Comparison of ENCODE assay signal across 8 cellular contexts in genomic region chr14:24187538-24187915, GRCh38. TPM values are rescaled to one million over a fixed set of nuclear protein-coding genes. Genes with fewer than 3 reads are reported as not detected.
DNase-seq lines count a peak whose midpoint lies in the region; ATAC-seq lines count a peak whose summit lies in the region.

No MANE protein-coding gene starts in this region.

- H3K36me3 ChIP-seq in iPS-18a (ENCODE audit: control insufficient read depth, low read depth, low read length), result peaks cover 58% of the 10 kb centered on the region
- peaks cover 37 to 51% of the 10 kb centered on the region in 2 donors for H3K36me3 ChIP-seq in stomach smooth muscle (ENCODE audit: control insufficient read depth in 2 of 2, insufficient read depth in 2 of 2, low read length in 2 of 2)

- H3K27ac Mint-ChIP-seq in activated T-cell treated with anti-CD3 and anti-CD28 coated beads, Interleukin-2, amount 50 U/mL, for 72 hours, result no peak overlapping the region
- peak overlapping the region; percentile 87 for H3K27ac Mint-ChIP-seq in activated CD8-positive, alpha-beta T cell treated with anti-CD3 and anti-CD28 coated beads, Interleukin-2, amount 10 ng/mL, durations not matched to agents 7 days and 5 days

- POLR2A ChIA-PET in activated CD8-positive, alpha-beta T cell treated with anti-CD3 and anti-CD28 coated beads, Interleukin-2, amount 10 ng/mL, durations not matched to agents 7 days and 5 days (lab: Charles Lee), result interaction anchor here (0.9 to 4.9 kb wide), 8 partner anchors 8 to 52 kb away, joined by 3 to 85 read pairs (median 14); partner anchors contain the start of genes CHMP4A, IRF9, MDP1 and PSME1

- H3K9me3 Mint-ChIP-seq in activated T-cell treated with anti-CD3 and anti-CD28 coated beads, Interleukin-2, amount 50 U/mL, for 72 hours, result no peaks in the 10 kb centered on the region
- H3K9me3 Mint-ChIP-seq in activated CD8-positive, alpha-beta T cell treated with anti-CD3 and anti-CD28 coated beads, Interleukin-2, amount 10 ng/mL, durations not matched to agents 7 days and 5 days (ENCODE audit: insufficient read depth), result no peaks in the 10 kb centered on the region

- no peaks in the 10 kb centered on the region for H3K9me3 ChIP-seq in iPS-18a (ENCODE audit: control insufficient read depth, low read depth, low read length)
- no peaks in the 10 kb centered on the region for H3K9me3 ChIP-seq in stomach smooth muscle (ENCODE audit: control insufficient read depth in 2 of 2, low read length in 2 of 2)

- ATAC-seq in activated T-cell treated with anti-CD3 and anti-CD28 coated beads, Interleukin-2, amount 50 U/mL, for 72 hours (replicated peaks in 1 of 2), result no peak
- ATAC-seq in activated CD8-positive, alpha-beta T cell treated with anti-CD3 and anti-CD28 coated beads, Interleukin-2, amount 10 ng/mL, durations not matched to agents 7 days and 5 days, result no peak

- H3K36me3 Mint-ChIP-seq in activated T-cell treated with anti-CD3 and anti-CD28 coated beads, Interleukin-2, amount 50 U/mL, for 72 hours (ENCODE audit: insufficient read depth in 2 of 2), result peaks cover 0 to 3% of the 10 kb centered on the region in 2 donors
- H3K36me3 Mint-ChIP-seq in activated CD8-positive, alpha-beta T cell treated with anti-CD3 and anti-CD28 coated beads, Interleukin-2, amount 10 ng/mL, durations not matched to agents 7 days and 5 days (ENCODE audit: low read depth), result peaks cover 43% of the 10 kb centered on the region

- peak overlapping the region; percentile 91 to 93 for H3K4me3 Mint-ChIP-seq in activated T-cell treated with anti-CD3 and anti-CD28 coated beads, Interleukin-2, amount 50 U/mL, for 72 hours
- H3K4me3 Mint-ChIP-seq in activated CD8-positive, alpha-beta T cell treated with anti-CD3 and anti-CD28 coated beads, Interleukin-2, amount 10 ng/mL, durations not matched to agents 7 days and 5 days, result peak overlapping the region; percentile 92

- H3K27me3 ChIP-seq in iPS-18a (ENCODE audit: control insufficient read depth, insufficient read depth, low read length), result no peaks in the 10 kb centered on the region
- H3K27me3 ChIP-seq in stomach smooth muscle (ENCODE audit: control insufficient read depth in 1 of 2, insufficient read depth in 2 of 2, low read length in 2 of 2), result no peaks in the 10 kb centered on the region

- H3K27me3 Mint-ChIP-seq in activated T-cell treated with anti-CD3 and anti-CD28 coated beads, Interleukin-2, amount 50 U/mL, for 72 hours (ENCODE audit: low read depth), result no peaks in the 10 kb centered on the region
- H3K27me3 Mint-ChIP-seq in activated CD8-positive, alpha-beta T cell treated with anti-CD3 and anti-CD28 coated beads, Interleukin-2, amount 10 ng/mL, durations not matched to agents 7 days and 5 days (ENCODE audit: low read depth), result no peaks in the 10 kb centered on the region

- H3K4me3 ChIP-seq in iPS-18a (ENCODE audit: low read length) (peak overlapping the region; percentile 87), stomach smooth muscle (ENCODE audit: low read length in 2 of 2) (peak overlapping the region; percentile 54 to 82)

- no peak overlapping the region for H3K9ac ChIP-seq in iPS-18a (ENCODE audit: low read length)
- H3K9ac ChIP-seq in stomach smooth muscle (ENCODE audit: low read length in 2 of 2), result peak overlapping the region; percentile 61 to 80

- no peak overlapping the region for H3K27ac ChIP-seq in iPS-18a (ENCODE audit: low read length)
- H3K27ac ChIP-seq in stomach smooth muscle (ENCODE audit: low read length), result peak overlapping the region; percentile 66

- no peak for DNase-seq in activated T-cell treated with anti-CD3 and anti-CD28 coated beads, Interleukin-2, amount 50 U/mL, for 72 hours
- no peak for DNase-seq in activated T-cell treated with anti-CD3 and anti-CD28 coated beads, Interleukin-2, amount 50 U/mL, for 1 hour
- DNase-seq in activated CD8-positive, alpha-beta T cell treated with anti-CD3 and anti-CD28 coated beads, Interleukin-2, amount 10 ng/mL, durations not matched to agents 7 days and 5 days, result no peak
- DNase-seq in foreskin melanocyte, result no peak
- no peak for DNase-seq in middle frontal gyrus (ENCODE audit: extremely low spot score, low spot score)
- no peak for DNase-seq in AG08396 (ENCODE audit: low spot score)

- H3K4me1 ChIP-seq in iPS-18a (ENCODE audit: control insufficient read depth, low read depth, low read length), result peaks cover 6% of the 10 kb centered on the region
- H3K4me1 ChIP-seq in stomach smooth muscle (ENCODE audit: control insufficient read depth, insufficient read depth, low read length), result peaks cover 17% of the 10 kb centered on the region

- CTCF ChIA-PET in activated CD8-positive, alpha-beta T cell treated with anti-CD3 and anti-CD28 coated beads, Interleukin-2, amount 10 ng/mL, durations not matched to agents 7 days and 5 days (lab: Charles Lee), result interaction anchor here (0.9 to 2.8 kb wide), 6 partner anchors 9 to 130 kb away, joined by 3 to 9 read pairs (median 3); partner anchors contain the start of genes IRF9 and TINF2

- peaks cover 44% of the 10 kb centered on the region for H3K4me1 Mint-ChIP-seq in activated T-cell treated with anti-CD3 and anti-CD28 coated beads, Interleukin-2, amount 50 U/mL, for 72 hours (ENCODE audit: low read depth)
- peaks cover 42% of the 10 kb centered on the region for H3K4me1 Mint-ChIP-seq in activated CD8-positive, alpha-beta T cell treated with anti-CD3 and anti-CD28 coated beads, Interleukin-2, amount 10 ng/mL, durations not matched to agents 7 days and 5 days (ENCODE audit: low read depth)

RNA-seq across cellular contexts. Expression of gene IPO4, which starts 1.1 kb away (rescaled TPM):
- total RNA-seq in activated T-cell treated with anti-CD3 and anti-CD28 coated beads, Interleukin-2, amount 50 U/mL, for 72 hours, result 10 to 100 TPM; 30.9 to 38.0 TPM
- 10 to 100 TPM; 56.3 to 60.1 TPM for total RNA-seq in activated CD8-positive, alpha-beta T cell treated with anti-CD3 and anti-CD28 coated beads, Interleukin-2, amount 10 ng/mL, durations not matched to agents 7 days and 5 days

RNA-seq across cellular contexts. Expression of gene TM9SF1, which starts 7.7 kb away (rescaled TPM):
- 10 to 100 TPM; 27.4 to 32.5 TPM for total RNA-seq in activated T-cell treated with anti-CD3 and anti-CD28 coated beads, Interleukin-2, amount 50 U/mL, for 72 hours
- total RNA-seq in activated CD8-positive, alpha-beta T cell treated with anti-CD3 and anti-CD28 coated beads, Interleukin-2, amount 10 ng/mL, durations not matched to agents 7 days and 5 days, result 10 to 100 TPM; 29.3 to 32.8 TPM

RNA-seq across cellular contexts. Expression of gene REC8, which starts 15.6 kb away (rescaled TPM):
- total RNA-seq in activated T-cell treated with anti-CD3 and anti-CD28 coated beads, Interleukin-2, amount 50 U/mL, for 72 hours, result 10 to 100 TPM; 48.0 to 57.9 TPM
- total RNA-seq in activated CD8-positive, alpha-beta T cell treated with anti-CD3 and anti-CD28 coated beads, Interleukin-2, amount 10 ng/mL, durations not matched to agents 7 days and 5 days, result 10 to 100 TPM; 54.5 to 58.6 TPM

RNA-seq across cellular contexts. Expression of gene TSSK4, which starts 18.0 kb away (rescaled TPM):
- under 1 TPM in 1 of 2 donors, not detected in 1; 0.88 TPM for total RNA-seq in activated T-cell treated with anti-CD3 and anti-CD28 coated beads, Interleukin-2, amount 50 U/mL, for 72 hours
- not detected for total RNA-seq in activated CD8-positive, alpha-beta T cell treated with anti-CD3 and anti-CD28 coated beads, Interleukin-2, amount 10 ng/mL, durations not matched to agents 7 days and 5 days

RNA-seq across cellular contexts. Expression of gene CHMP4A, which starts 25.8 kb away (rescaled TPM):
- total RNA-seq in activated T-cell treated with anti-CD3 and anti-CD28 coated beads, Interleukin-2, amount 50 U/mL, for 72 hours, result 100 to 1,000 TPM; 105 to 119 TPM
- total RNA-seq in activated CD8-positive, alpha-beta T cell treated with anti-CD3 and anti-CD28 coated beads, Interleukin-2, amount 10 ng/mL, durations not matched to agents 7 days and 5 days, result 10 to 100 TPM; 83.2 to 93.4 TPM
